Comparison of ENCODE assay signal across 9 cellular contexts in genomic region chr22:50247748-50248147, GRCh38. TPM values are rescaled to one million over a fixed set of nuclear protein-coding genes. Genes with fewer than 3 reads are reported as not detected.
DNase-seq lines count a peak whose midpoint lies in the region; ATAC-seq and TF ChIP-seq lines count a peak whose summit lies in the region.
"Had no signal": no experiment of that assay in that cellular context is flagged by ENCODE, and none has a peak within 500 bp of the region (broad histone marks: within the 10 kb centered on the region; RNA-seq: fewer than 3 reads in every experiment).

No MANE protein-coding gene starts in this region.

- WGBS in prostate gland = 37% methylated on average over 12 of the region's 16 CpGs

- POLR2A ChIA-PET in CD4-positive, alpha-beta T cell (lab: Charles Lee) = no interaction called here

- CTCF ChIA-PET in CD4-positive, alpha-beta T cell (lab: Charles Lee) = no interaction called here

- no peak overlapping the region for H3K27ac ChIP-seq in CD4-positive, alpha-beta T cell (ENCODE audit: low read depth, low read length)
- H3K27ac ChIP-seq in prostate gland = no peak overlapping the region
- H3K27ac ChIP-seq: cardiac muscle cell had no signal

- intact Hi-C loops in CD4-positive, alpha-beta T cell (cut with DNase I, micrococcal nuclease) = no loop called here
- intact Hi-C loops in prostate gland (cut with DNase I) = no loop called here

- peak overlapping the region; percentile 71 for H3K27ac Mint-ChIP-seq in CD4-positive, alpha-beta T cell

- TF ChIP-seq EP300 in Ishikawa (IDR thresholded peaks at IDR 0.05; ENCODE audit: borderline replicate concordance) = no peak

- DNase-seq in CD4-positive, alpha-beta T cell = peak in 7 of 10 experiments; percentile 35 to 57 (median 44)
- DNase-seq in T-helper 22 cell (ENCODE audit: low read depth) = peak; percentile 52
- peak; percentile 18 for DNase-seq in fibroblast of peridontal ligament (ENCODE audit: extremely low read depth)
- DNase-seq in prostate gland (ENCODE audit: low spot score) = no peak
- no peak for DNase-seq in ACHN

- H3K36me3 Mint-ChIP-seq in CD4-positive, alpha-beta T cell (ENCODE audit: low read depth) = peaks cover 29% of the 10 kb centered on the region

- TF ChIP-seq RAD21 in Ishikawa (IDR thresholded peaks at IDR 0.05; ENCODE audit: low read depth) = no peak

- ATAC-seq in CD4-positive, alpha-beta T cell (ENCODE audit: poor library complexity) = no peak
- ATAC-seq in HG03457 (IDR thresholded peaks at IDR 0.05; ENCODE audit: unreplicated experiment) (no peak), GM21390 (IDR thresholded peaks at IDR 0.05; ENCODE audit: unreplicated experiment) (no peak)

- H3K27me3 Mint-ChIP-seq in CD4-positive, alpha-beta T cell = no peaks in the 10 kb centered on the region

- no peaks in the 10 kb centered on the region for H3K9me3 ChIP-seq in CD4-positive, alpha-beta T cell (ENCODE audit: control insufficient read depth, low read length)
- no peaks in the 10 kb centered on the region for H3K9me3 ChIP-seq in prostate gland

- in situ Hi-C loops in ACHN (cut with HindIII; ENCODE audit: low pct_ligation_motif_present, low pct_unique_long_range_greater_than_20kb, low sequenced_read_pairs) = no loop called here

- no peaks in the 10 kb centered on the region for H3K36me3 ChIP-seq in prostate gland

- TF ChIP-seq CTCF in CD4-positive, alpha-beta T cell (IDR thresholded peaks at IDR 0.05) = no peak
- TF ChIP-seq CTCF in prostate gland (IDR thresholded peaks at IDR 0.05) = no peak

- H3K4me3 ChIP-seq in prostate gland = no peak overlapping the region
- H3K4me3 ChIP-seq: cardiac muscle cell had no signal

- H3K4me1 ChIP-seq in prostate gland (replicated peaks) = peaks cover 24% of the 10 kb centered on the region

- no peaks in the 10 kb centered on the region for H3K9me3 Mint-ChIP-seq in CD4-positive, alpha-beta T cell

- H3K4me3 Mint-ChIP-seq in CD4-positive, alpha-beta T cell = peak overlapping the region; percentile 83

- peaks cover 43% of the 10 kb centered on the region for H3K4me1 Mint-ChIP-seq in CD4-positive, alpha-beta T cell (ENCODE audit: low read depth)

- H3K27me3 ChIP-seq in CD4-positive, alpha-beta T cell (ENCODE audit: control insufficient read depth, insufficient read depth, low read length) = no peaks in the 10 kb centered on the region
- no peaks in the 10 kb centered on the region for H3K27me3 ChIP-seq in prostate gland (replicated peaks; ENCODE audit: insufficient read depth)
- H3K27me3 ChIP-seq: cardiac muscle cell had no signal

- no peak for TF ChIP-seq POLR2A in prostate gland (IDR thresholded peaks at IDR 0.05)

TF ChIP-seq in Ishikawa, 13 proteins besides CTCF, POLR2A, EP300 and RAD21:
- TF ChIP-seq, protein P1, sequence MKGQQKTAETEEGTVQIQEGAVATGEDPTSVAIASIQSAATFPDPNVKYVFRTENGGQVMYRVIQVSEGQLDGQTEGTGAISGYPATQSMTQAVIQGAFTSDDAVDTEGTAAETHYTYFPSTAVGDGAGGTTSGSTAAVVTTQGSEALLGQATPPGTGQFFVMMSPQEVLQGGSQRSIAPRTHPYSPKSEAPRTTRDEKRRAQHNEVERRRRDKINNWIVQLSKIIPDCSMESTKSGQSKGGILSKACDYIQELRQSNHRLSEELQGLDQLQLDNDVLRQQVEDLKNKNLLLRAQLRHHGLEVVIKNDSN (IDR thresholded peaks at IDR 0.05) = no peak
- peak; percentile 67; the same call in 1 of the 2 replicates for TF ChIP-seq CREB1 (IDR thresholded peaks at IDR 0.05; ENCODE audit: low read depth)

RNA-seq across cellular contexts. Expression of gene TUBGCP6, which starts 2.9 kb away (rescaled TPM):
- 100 to 1,000 TPM; 124 to 126 TPM for total RNA-seq in CD4-positive, alpha-beta T cell
- total RNA-seq in prostate gland = 100 to 1,000 TPM in 1 of 2 donors, 10 to 100 TPM in 1; 56.3 to 117 TPM

RNA-seq across cellular contexts. Expression of gene HDAC10, which starts 3.3 kb away (rescaled TPM):
- total RNA-seq in CD4-positive, alpha-beta T cell = 10 to 100 TPM; 87.3 to 88.7 TPM
- total RNA-seq in prostate gland = 10 to 100 TPM; 36.9 to 41.3 TPM

RNA-seq across cellular contexts. Expression of gene MAPK12, which starts 13.7 kb away (rescaled TPM):
- total RNA-seq in CD4-positive, alpha-beta T cell = 1 to 10 TPM; 1.2 to 1.3 TPM
- total RNA-seq in prostate gland = 10 to 100 TPM in 1 of 2 donors, 1 to 10 TPM in 1; 8.4 to 18.0 TPM

RNA-seq across cellular contexts. Expression of gene MAPK11, which starts 22.4 kb away (rescaled TPM):
- total RNA-seq in CD4-positive, alpha-beta T cell = 1 to 10 TPM; 4.2 to 4.9 TPM
- total RNA-seq in prostate gland = 10 to 100 TPM; 11.4 to 14.1 TPM

RNA-seq across cellular contexts. Expression of gene SELENOO, which starts 46.9 kb away (rescaled TPM):
- 10 to 100 TPM; 26.0 to 26.1 TPM for total RNA-seq in CD4-positive, alpha-beta T cell
- 10 to 100 TPM; 51.8 to 58.5 TPM for total RNA-seq in prostate gland

Comparison
In these comparisons a context has a peak if more than half of its experiments do, and no peak if none do; other contexts are left out.
1. DNase-seq: peak in CD4-positive, alpha-beta T cell (7 of 10), T-helper 22 cell (single experiment) and fibroblast of peridontal ligament (single experiment); none in prostate gland (single experiment) and ACHN (single experiment).
2. RNA of gene MAPK12, which starts 13.7 kb away (total RNA-seq): 8.4 to 18.0 TPM in prostate gland; 1.2 to 1.3 TPM in CD4-positive, alpha-beta T cell; every median in the first group is over 4 times any median in the second.